ENCODE assay signal across 19 cellular contexts in genomic region chr15:42069025-42069424, GRCh38. TPM values are rescaled to one million over a fixed set of nuclear protein-coding genes. Genes with fewer than 3 reads are reported as not detected.
"Had no signal": no experiment of that assay in that cellular context is flagged by ENCODE, and none has a peak within 500 bp of the region (broad histone marks: within the 10 kb centered on the region; RNA-seq: fewer than 3 reads in every experiment).

No MANE protein-coding gene starts in this region.

- ATAC-seq: activated CD4-positive, alpha-beta T cell treated with anti-CD3 and anti-CD28 coated beads for 36 hours; lower lobe of right lung; naive thymus-derived CD8-positive, alpha-beta T cell had no signal

- H3K4me1 ChIP-seq: ascending aorta, colonic mucosa, sigmoid colon had no signal

- H3K4me3 ChIP-seq: ascending aorta, colonic mucosa, lower lobe of right lung, sigmoid colon had no signal

- H3K36me3 ChIP-seq: ascending aorta, colonic mucosa, lower lobe of right lung, sigmoid colon had no signal

- H3K9me3 ChIP-seq: ascending aorta, colonic mucosa, lower lobe of right lung, sigmoid colon had no signal

- H3K27ac ChIP-seq: ascending aorta, colonic mucosa, epithelial cell of prostate, lower lobe of right lung, sigmoid colon had no signal

- DNase-seq: activated CD4-positive, alpha-beta memory T cell treated with anti-CD3 and anti-CD28 coated beads, Interleukin-2, amount 10 ng/mL, durations not matched to agents 7 days and 5 days; activated CD4-positive, alpha-beta T cell treated with anti-CD3 and anti-CD28 coated beads for 36 hours; activated gamma-delta T cell treated with Interleukin-2 at 50 U/mL for 16 hours; colonic mucosa; effector CD8-positive, alpha-beta T cell; hippocampal formation; lower lobe of right lung; naive thymus-derived CD8-positive, alpha-beta T cell; sigmoid colon; stimulated activated CD4-positive, alpha-beta T cell treated with anti-CD3 and anti-CD28 coated beads, Interleukin-2, amount 100 ng/mL, for 24 hours; stimulated activated naive CD4-positive, alpha-beta T cell treated with Interleukin-2 at 50 U/mL for 16 hours had no signal

- H3K4me1 Mint-ChIP-seq: activated CD4-positive, alpha-beta T cell treated with anti-CD3 and anti-CD28 coated beads for 36 hours had no signal

- H3K27ac Mint-ChIP-seq: activated CD4-positive, alpha-beta memory T cell treated with anti-CD3 and anti-CD28 coated beads, Interleukin-2, amount 10 ng/mL, durations not matched to agents 7 days and 5 days; activated CD4-positive, alpha-beta T cell treated with anti-CD3 and anti-CD28 coated beads for 36 hours; T-helper 2 cell treated with Interferon-gamma antibody and Interleukin-4, amounts not matched to agents 5 μg/mL and 100 μg/mL, for 36 hours had no signal

- H3K4me3 Mint-ChIP-seq: activated CD4-positive, alpha-beta memory T cell treated with anti-CD3 and anti-CD28 coated beads, Interleukin-2, amount 10 ng/mL, durations not matched to agents 7 days and 5 days; activated CD4-positive, alpha-beta T cell treated with anti-CD3 and anti-CD28 coated beads for 36 hours; naive thymus-derived CD8-positive, alpha-beta T cell; T-helper 2 cell treated with Interferon-gamma antibody and Interleukin-4, amounts not matched to agents 5 μg/mL and 100 μg/mL, for 36 hours had no signal

- H3K27me3 ChIP-seq: ascending aorta, colonic mucosa had no signal

- H3K9me3 Mint-ChIP-seq: T-helper 2 cell treated with Interferon-gamma antibody and Interleukin-4, amounts not matched to agents 5 μg/mL and 100 μg/mL, for 36 hours had no signal

RNA-seq across cellular contexts. Expression of gene PLA2G4D, which starts 25.3 kb away (rescaled TPM):
- total RNA-seq: activated CD4-positive, alpha-beta memory T cell treated with anti-CD3 and anti-CD28 coated beads, Interleukin-2, amount 10 ng/mL, durations not matched to agents 7 days and 5 days; activated CD4-positive, alpha-beta T cell treated with anti-CD3 and anti-CD28 coated beads for 36 hours; ascending aorta; lower lobe of right lung; mononuclear cell; naive thymus-derived CD8-positive, alpha-beta T cell; osteoblast; pulmonary artery endothelial cell; temporal lobe; urinary bladder had no signal
- polyA plus RNA-seq: naive thymus-derived CD8-positive, alpha-beta T cell had no signal

RNA-seq across cellular contexts. Expression of gene PLA2G4E, which starts 48.2 kb away (rescaled TPM):
- total RNA-seq: activated CD4-positive, alpha-beta memory T cell treated with anti-CD3 and anti-CD28 coated beads, Interleukin-2, amount 10 ng/mL, durations not matched to agents 7 days and 5 days; activated CD4-positive, alpha-beta T cell treated with anti-CD3 and anti-CD28 coated beads for 36 hours; ascending aorta; mononuclear cell; naive thymus-derived CD8-positive, alpha-beta T cell; osteoblast; pulmonary artery endothelial cell; sigmoid colon; temporal lobe; urinary bladder had no signal
- polyA plus RNA-seq: naive thymus-derived CD8-positive, alpha-beta T cell had no signal
